ENCODE assay signal across 19 cellular contexts in genomic region chr3:182596673-182597410, GRCh38.
DNase-seq lines count a peak whose midpoint lies in the region; ATAC-seq and TF ChIP-seq lines count a peak whose summit lies in the region.
"Had no signal": no experiment of that assay in that cellular context is flagged by ENCODE, and none has a peak within 500 bp of the region (broad histone marks: within the 10 kb centered on the region; RNA-seq: fewer than 3 reads in every experiment).

No MANE protein-coding gene starts in this region.

- intact Hi-C loops in mucosa of descending colon (cut with DNase I, micrococcal nuclease): no loop called here

- no peaks in the 10 kb centered on the region for H3K36me3 ChIP-seq in mucosa of descending colon (ENCODE audit: low read depth)
- H3K36me3 ChIP-seq: left lung, Peyer's patch had no signal

- no peak for TF ChIP-seq CTCF in mucosa of descending colon (IDR thresholded peaks at IDR 0.05)

- H3K4me3 ChIP-seq in mucosa of descending colon: no peak overlapping the region
- H3K4me3 ChIP-seq: left lung, Peyer's patch had no signal

- H3K27ac ChIP-seq in substantia nigra (ENCODE audit: low read depth, low read length, poor library complexity, severe bottlenecking): no peak overlapping the region
- H3K27ac ChIP-seq: dorsolateral prefrontal cortex, left lung, parathyroid adenoma, Peyer's patch had no signal

- H3K36me3 Mint-ChIP-seq in natural killer cell treated with Interleukin-12 subunit alpha and Interleukin-12 subunit beta and Interleukin-15 and Interleukin-18, amount 100 ng/mL, for 72 hours: no peaks in the 10 kb centered on the region

- H3K9me3 ChIP-seq in mucosa of descending colon: no peaks in the 10 kb centered on the region
- H3K9me3 ChIP-seq: left lung, Peyer's patch had no signal

- no peak overlapping the region for H3K27ac Mint-ChIP-seq in natural killer cell treated with Interleukin-12 subunit alpha and Interleukin-12 subunit beta and Interleukin-15 and Interleukin-18, amount 100 ng/mL, for 72 hours
- H3K27ac Mint-ChIP-seq: activated B cell treated with CpG ODN at 0.5 μM for 24 hours; activated naive CD4-positive, alpha-beta T cell treated with anti-CD3 and anti-CD28 coated beads for 36 hours; B cell; stimulated activated naive CD8-positive, alpha-beta T cell treated with anti-CD3 and anti-CD28 coated beads, Interleukin-15, amount 100 ng/mL, for 72 hours had no signal

- H3K9me3 Mint-ChIP-seq in natural killer cell treated with Interleukin-12 subunit alpha and Interleukin-12 subunit beta and Interleukin-15 and Interleukin-18, amount 100 ng/mL, for 72 hours: no peaks in the 10 kb centered on the region
- H3K9me3 Mint-ChIP-seq: activated B cell treated with CpG ODN at 0.5 μM for 24 hours; activated naive CD4-positive, alpha-beta T cell treated with anti-CD3 and anti-CD28 coated beads for 36 hours; stimulated activated naive CD8-positive, alpha-beta T cell treated with anti-CD3 and anti-CD28 coated beads, Interleukin-15, amount 100 ng/mL, for 72 hours had no signal

- peak; percentile 11 for DNase-seq in HT-29 (ENCODE audit: low spot score)
- peak; percentile 87 for DNase-seq in NCI-H2029 treated with DMSO at 0.1 percent for 48 hours (lab: John Stamatoyannopoulos, UW)
- peak; percentile 99 for DNase-seq in NCI-H774 (lab: John Stamatoyannopoulos, UW)
- DNase-seq in mucosa of descending colon: no peak
- DNase-seq in NOMO-1 treated with DMSO at 0.1 percent for 48 hours (lab: John Stamatoyannopoulos, UW; ENCODE audit: unreplicated experiment): no peak
- no peak for DNase-seq in natural killer cell treated with Interleukin-12 subunit alpha and Interleukin-12 subunit beta and Interleukin-15 and Interleukin-18, amount 100 ng/mL, for 72 hours (ENCODE audit: low spot score)
- no peak for DNase-seq in substantia nigra (lab: John Stamatoyannopoulos, UW)
- DNase-seq: activated B cell treated with CpG ODN at 0.5 μM for 24 hours; activated naive CD4-positive, alpha-beta T cell treated with anti-CD3 and anti-CD28 coated beads for 36 hours; dorsolateral prefrontal cortex; GOT3; NCI-H1048; Peyer's patch; stimulated activated CD4-positive, alpha-beta T cell treated with anti-CD3 and anti-CD28 coated beads, Interleukin-12 subunit alpha, Interleukin-12 subunit beta, amount 100 ng/mL, for 4 hours; stimulated activated naive CD8-positive, alpha-beta T cell treated with anti-CD3 and anti-CD28 coated beads, Interleukin-15, amount 100 ng/mL, for 72 hours had no signal

- no peaks in the 10 kb centered on the region for H3K4me1 Mint-ChIP-seq in natural killer cell treated with Interleukin-12 subunit alpha and Interleukin-12 subunit beta and Interleukin-15 and Interleukin-18, amount 100 ng/mL, for 72 hours (ENCODE audit: low read depth in 2 of 2)
- H3K4me1 Mint-ChIP-seq: activated B cell treated with CpG ODN at 0.5 μM for 24 hours; B cell; stimulated activated naive CD8-positive, alpha-beta T cell treated with anti-CD3 and anti-CD28 coated beads, Interleukin-15, amount 100 ng/mL, for 72 hours had no signal

- no peaks in the 10 kb centered on the region for H3K27me3 Mint-ChIP-seq in natural killer cell treated with Interleukin-12 subunit alpha and Interleukin-12 subunit beta and Interleukin-15 and Interleukin-18, amount 100 ng/mL, for 72 hours
- H3K27me3 Mint-ChIP-seq: activated B cell treated with CpG ODN at 0.5 μM for 24 hours; B cell; stimulated activated naive CD8-positive, alpha-beta T cell treated with anti-CD3 and anti-CD28 coated beads, Interleukin-15, amount 100 ng/mL, for 72 hours had no signal

- ATAC-seq in mucosa of descending colon (peak; percentile 42), GM21576 (IDR thresholded peaks at IDR 0.05; ENCODE audit: unreplicated experiment) (no peak)
- ATAC-seq in natural killer cell treated with Interleukin-12 subunit alpha and Interleukin-12 subunit beta and Interleukin-15 and Interleukin-18, amount 100 ng/mL, for 72 hours: no peak
- ATAC-seq: stimulated activated naive CD8-positive, alpha-beta T cell treated with anti-CD3 and anti-CD28 coated beads, Interleukin-15, amount 100 ng/mL, for 72 hours had no signal

- no peaks in the 10 kb centered on the region for H3K4me1 ChIP-seq in mucosa of descending colon (ENCODE audit: low read depth)
- H3K4me1 ChIP-seq: left lung, parathyroid adenoma, Peyer's patch had no signal

- H3K4me3 Mint-ChIP-seq in natural killer cell treated with Interleukin-12 subunit alpha and Interleukin-12 subunit beta and Interleukin-15 and Interleukin-18, amount 100 ng/mL, for 72 hours: no peak overlapping the region
- H3K4me3 Mint-ChIP-seq: activated B cell treated with CpG ODN at 0.5 μM for 24 hours; activated naive CD4-positive, alpha-beta T cell treated with anti-CD3 and anti-CD28 coated beads for 36 hours; B cell; stimulated activated naive CD8-positive, alpha-beta T cell treated with anti-CD3 and anti-CD28 coated beads, Interleukin-15, amount 100 ng/mL, for 72 hours had no signal

Comparison
In these comparisons a context has a peak if more than half of its experiments do, and no peak if none do; other contexts are left out.
1. DNase-seq: peak in HT-29 (single experiment), NCI-H2029 treated with DMSO at 0.1 percent for 48 hours (single experiment) and NCI-H774 (single experiment); none in mucosa of descending colon (0 of 3), NOMO-1 treated with DMSO at 0.1 percent for 48 hours (single experiment), natural killer cell treated with Interleukin-12 subunit alpha and Interleukin-12 subunit beta and Interleukin-15 and Interleukin-18, amount 100 ng/mL, for 72 hours (single experiment) and substantia nigra (0 of 49).